Comparison of ENCODE assay signal across 23 cellular contexts in the genomic region with DNA sequence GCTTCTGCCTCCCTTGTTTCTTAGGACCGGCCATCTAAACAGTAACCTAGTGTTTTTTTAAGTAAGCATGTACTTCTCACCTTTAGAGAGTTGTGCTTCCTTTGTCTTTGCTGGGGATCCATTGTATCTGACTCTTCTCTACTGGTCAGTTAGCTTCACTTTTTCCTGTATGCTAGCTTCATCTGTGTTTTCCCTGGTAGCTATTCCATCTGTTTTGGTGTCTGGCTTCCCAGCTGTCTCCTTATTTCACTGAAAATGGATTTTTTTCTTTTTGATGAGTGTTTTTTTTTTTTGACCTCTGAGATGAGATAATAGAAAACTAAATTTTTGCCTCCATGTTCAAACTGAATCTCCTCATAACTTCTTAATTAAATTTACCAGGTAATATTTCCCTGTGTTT.
"Had no signal": no experiment of that assay in that cellular context is flagged by ENCODE, and none has a peak within 500 bp of the region (broad histone marks: within the 10 kb centered on the region; RNA-seq: fewer than 3 reads in every experiment).

No MANE protein-coding gene starts in this region.

- DNase-seq: effector memory CD8-positive, alpha-beta T cell; erythroblast; esophagus squamous epithelium; foreskin melanocyte; hypothalamus; immature natural killer cell; islet precursor cell; left ventricle myocardium superior; lower lobe of right lung; natural killer cell; occipital lobe; ovary; posterior cingulate gyrus; psoas muscle; right cardiac atrium; sigmoid colon; stimulated activated CD4-positive, alpha-beta T cell treated with anti-CD3 and anti-CD28 coated beads, Interleukin-2, amount 100 ng/mL, for 24 hours; stimulated activated CD4-positive, alpha-beta T cell treated with anti-CD3 and anti-CD28 coated beads, Interleukin-4, amount 100 ng/mL, for 24 hours; stimulated activated naive CD4-positive, alpha-beta T cell treated with Interleukin-2 at 50 U/mL for 16 hours; stomach; thyroid gland; trophoblast cell had no signal

- ATAC-seq: effector memory CD8-positive, alpha-beta T cell; left ventricle myocardium superior; lower lobe of right lung; natural killer cell; psoas muscle; right cardiac atrium; stimulated activated effector memory CD8-positive, alpha-beta T cell treated with anti-CD3 and anti-CD28 coated beads, Interleukin-12 subunit alpha, Interleukin-12 subunit beta, amount 100 ng/mL, for 72 hours had no signal
